In genomic region chr6:137237413-137238170, GRCh38 we compare ENCODE assay signal across 12 cellular contexts. TPM values are rescaled to one million over a fixed set of nuclear protein-coding genes. Genes with fewer than 3 reads are reported as not detected.
A peak's percentile ranks its signal among the peaks of the same experiment; 100 is the strongest.
DNase-seq lines count a peak whose midpoint lies in the region; ATAC-seq and TF ChIP-seq lines count a peak whose summit lies in the region.
"Had no signal": no experiment of that assay in that cellular context is flagged by ENCODE, and none has a peak within 500 bp of the region (broad histone marks: within the 10 kb centered on the region; RNA-seq: fewer than 3 reads in every experiment).

No MANE protein-coding gene starts in this region.

- H3K27ac Mint-ChIP-seq in GM23338: peak overlapping the region; percentile 11; the same call in 1 of the 2 replicates
- H3K27ac Mint-ChIP-seq in T-helper 2 cell treated with Interferon-gamma antibody and Interleukin-4, amounts not matched to agents 5 μg/mL and 100 μg/mL, for 36 hours: no peak overlapping the region
- H3K27ac Mint-ChIP-seq: memory B cell had no signal

- no peaks in the 10 kb centered on the region for H3K27me3 ChIP-seq in GM23338 (ENCODE audit: insufficient read depth)
- no peaks in the 10 kb centered on the region for H3K27me3 ChIP-seq in RWPE2 (ENCODE audit: insufficient read depth, poor library complexity, severe bottlenecking)
- no peaks in the 10 kb centered on the region for H3K27me3 ChIP-seq in spleen (replicated peaks in 1 of 7)
- H3K27me3 ChIP-seq: tibial artery had no signal

- peaks cover 5% of the 10 kb centered on the region; the same call in 2 of the 3 replicates for H3K9me3 Mint-ChIP-seq in GM23338
- peaks cover 10% of the 10 kb centered on the region for H3K9me3 Mint-ChIP-seq in T-helper 2 cell treated with Interferon-gamma antibody and Interleukin-4, amounts not matched to agents 5 μg/mL and 100 μg/mL, for 36 hours

- no peaks in the 10 kb centered on the region for H3K79me2 ChIP-seq in GM23338 (replicated peaks; ENCODE audit: insufficient read depth)

- no peak overlapping the region for H3K4me3 Mint-ChIP-seq in GM23338
- H3K4me3 Mint-ChIP-seq in T-helper 2 cell treated with Interferon-gamma antibody and Interleukin-4, amounts not matched to agents 5 μg/mL and 100 μg/mL, for 36 hours: no peak overlapping the region
- H3K4me3 Mint-ChIP-seq: memory B cell had no signal

- H3K36me3 Mint-ChIP-seq in GM23338 (ENCODE audit: low read depth): peaks cover 4% of the 10 kb centered on the region; the same call in 2 of the 3 replicates
- peaks cover 4% of the 10 kb centered on the region for H3K36me3 Mint-ChIP-seq in T-helper 2 cell treated with Interferon-gamma antibody and Interleukin-4, amounts not matched to agents 5 μg/mL and 100 μg/mL, for 36 hours (ENCODE audit: low read depth)

- H3K9me3 ChIP-seq in RWPE2 (ENCODE audit: severe bottlenecking) (peaks cover 2% of the 10 kb centered on the region), spleen (peaks cover 0 to 5% (median 0%) of the 10 kb centered on the region in 8 donors)

- H3K27ac ChIP-seq in GM23338 (ENCODE audit: low read depth) (no peak overlapping the region), RWPE2 (ENCODE audit: poor library complexity, severe bottlenecking) (peak overlapping the region; percentile 58), spleen (peak overlapping the region in 7 of 8 donors; percentile 25 to 100 (median 70))
- H3K27ac ChIP-seq: tibial artery had no signal

- POLR2A ChIA-PET in GM10248 (lab: Yijun Ruan, JAX): no interaction called here

- no peaks in the 10 kb centered on the region for H4K20me1 ChIP-seq in GM23338 (replicated peaks; ENCODE audit: insufficient read depth)

- H3F3A ChIP-seq in GM23338 (replicated peaks; ENCODE audit: low read depth): no peaks in the 10 kb centered on the region

- peaks cover 10% of the 10 kb centered on the region; the same call in 1 of the 2 replicates for H3K9me2 ChIP-seq in GM23338 (ENCODE audit: insufficient read depth)

- no peak overlapping the region for H3K4me2 ChIP-seq in GM23338

- no peaks in the 10 kb centered on the region for H3K36me3 ChIP-seq in GM23338 (ENCODE audit: insufficient read depth)
- H3K36me3 ChIP-seq in RWPE2 (ENCODE audit: low read depth): no peaks in the 10 kb centered on the region
- H3K36me3 ChIP-seq in spleen: no peaks in the 10 kb centered on the region
- H3K36me3 ChIP-seq: tibial artery had no signal

- TF ChIP-seq POLR2A in spleen (IDR thresholded peaks at IDR 0.05): no peak

- H3K4me3 ChIP-seq in GM23338: no peak overlapping the region
- no peak overlapping the region for H3K4me3 ChIP-seq in RWPE2 (ENCODE audit: severe bottlenecking)
- no peak overlapping the region for H3K4me3 ChIP-seq in foreskin fibroblast (ENCODE audit: low read depth in 1 of 2, low read length in 2 of 2)
- H3K4me3 ChIP-seq in spleen: no peak overlapping the region
- H3K4me3 ChIP-seq: tibial artery had no signal

- no peaks in the 10 kb centered on the region for H3K4me1 Mint-ChIP-seq in GM23338
- H3K4me1 Mint-ChIP-seq in T-helper 2 cell treated with Interferon-gamma antibody and Interleukin-4, amounts not matched to agents 5 μg/mL and 100 μg/mL, for 36 hours (ENCODE audit: low read depth): peaks cover 25% of the 10 kb centered on the region

- ATAC-seq in GM23338 (no peak), RWPE2 (ENCODE audit: low read depth) (peak; percentile 81), HG03469 (IDR thresholded peaks at IDR 0.05; ENCODE audit: unreplicated experiment) (no peak)

- H2AFZ ChIP-seq in GM23338: 0 out of 2 replicates have a peak overlapping the region, but pooled peaks have one; percentile 44

- TF ChIP-seq CTCF in GM23338 (conservative IDR thresholded peaks at IDR 0.05; ENCODE audit: low read depth in 2 of 2): no peak
- no peak for TF ChIP-seq CTCF in RWPE2 (IDR thresholded peaks at IDR 0.05; ENCODE audit: poor library complexity, severe bottlenecking)
- TF ChIP-seq CTCF in foreskin fibroblast (IDR thresholded peaks at IDR 0.05; ENCODE audit: low read depth, low read length): no peak
- no peak for TF ChIP-seq CTCF in spleen (IDR thresholded peaks at IDR 0.05 in 8 of 11, conservative IDR thresholded peaks at IDR 0.05 in 3 of 11)
- TF ChIP-seq CTCF in GM10248 (IDR thresholded peaks at IDR 0.05; ENCODE audit: control extremely low read depth, extremely low read depth, low read depth, missing control alignments): no peak

- peaks cover 1% of the 10 kb centered on the region for H3K27me3 Mint-ChIP-seq in GM23338 (ENCODE audit: insufficient read depth, low read depth, poor library complexity)
- no peaks in the 10 kb centered on the region for H3K27me3 Mint-ChIP-seq in T-helper 2 cell treated with Interferon-gamma antibody and Interleukin-4, amounts not matched to agents 5 μg/mL and 100 μg/mL, for 36 hours (ENCODE audit: low read depth)
- H3K27me3 Mint-ChIP-seq: memory B cell had no signal

- intact Hi-C loops in spleen (cut with DNase I; ENCODE audit: low total_unique reads): no loop called here

- DNase-seq in GM23338 (ENCODE audit: low spot score): no peak
- peak; percentile 71 for DNase-seq in RWPE2 (ENCODE audit: low spot score)
- peak; percentile 37 to 84 for DNase-seq in foreskin fibroblast
- no peak for DNase-seq in spleen
- DNase-seq in GM10248 (ENCODE audit: extremely low spot score): no peak
- no peak for DNase-seq in anterior cingulate cortex (lab: John Stamatoyannopoulos, UW)
- DNase-seq in T-helper 2 cell treated with Interferon-gamma antibody and Interleukin-4, amounts not matched to agents 5 μg/mL and 100 μg/mL, for 36 hours (ENCODE audit: low spot score): no peak
- DNase-seq: NCI-H1930; stimulated activated CD4-positive, alpha-beta T cell treated with anti-CD3 and anti-CD28 coated beads, Interleukin-1b, Interleukin-23, amount 100 ng/mL, for 48 hours; tibial artery had no signal

- CTCF ChIA-PET in GM10248 (lab: Yijun Ruan, JAX): interaction anchor here (1.0 to 2.3 kb wide), 8 partner anchors 9 to 71 kb away, joined by 3 to 8 read pairs (median 4); no protein-coding TSS in a partner anchor

- H3K4me1 ChIP-seq in GM23338 (ENCODE audit: insufficient read depth) (no peaks in the 10 kb centered on the region), RWPE2 (ENCODE audit: insufficient read depth, poor library complexity, severe bottlenecking) (peaks cover 55% of the 10 kb centered on the region), spleen (peaks cover 13 to 83% (median 55%) of the 10 kb centered on the region in 6 donors)

TF ChIP-seq in GM23338, 12 proteins besides CTCF, POLR2A, EP300 and RAD21 (continues in another document):
- TF ChIP-seq ETS1 (IDR thresholded peaks at IDR 0.05) (no peak), POLR2AphosphoS5 (IDR thresholded peaks at IDR 0.05; ENCODE audit: low read depth) (no peak), NANOG (IDR thresholded peaks at IDR 0.05; ENCODE audit: borderline replicate concordance) (no peak), ZNF114 (CRISPR knock-in tag; IDR thresholded peaks at IDR 0.05) (no peak), CREB1 (CRISPR knock-in tag; IDR thresholded peaks at IDR 0.05; ENCODE audit: low read depth) (no peak), STAT1 (IDR thresholded peaks at IDR 0.05; ENCODE audit: unreplicated experiment) (no peak), ZNF331 (CRISPR knock-in tag; IDR thresholded peaks at IDR 0.05; ENCODE audit: low read depth) (no peak), REST (IDR thresholded peaks at IDR 0.05; ENCODE audit: unreplicated experiment) (no peak), EZH2 (IDR thresholded peaks at IDR 0.05; ENCODE audit: low read depth, unreplicated experiment) (no peak)

RNA-seq across cellular contexts. Expression of gene IFNGR1, which starts 18.4 kb away (rescaled TPM):
- total RNA-seq in GM23338 (2014; rRNA removed; shearing (Covaris generic)): 22.8 and 29.4 TPM in 2 replicates
- polyA plus RNA-seq in GM23338 (2016; fragmentation: Nextera tagmentation; extraction: Ambion mirVana): 21.3 and 23.2 TPM in 2 replicates
- total RNA-seq in spleen: 100 to 1,000 TPM; 146 to 291 (median 232) TPM
- 100 to 1,000 TPM; 119 to 150 (median 122) TPM for polyA plus RNA-seq in spleen

Comparison
In these comparisons a context has a peak if more than half of its experiments do, and no peak if none do; other contexts are left out.
1. DNase-seq: peak in RWPE2 (single experiment) and foreskin fibroblast (2 of 2); none in GM23338 (single experiment), spleen (single experiment), GM10248 (single experiment), anterior cingulate cortex (0 of 58) and T-helper 2 cell treated with Interferon-gamma antibody and Interleukin-4, amounts not matched to agents 5 μg/mL and 100 μg/mL, for 36 hours (single experiment).